In genomic region chr6:20234136-20234535, GRCh38 we compare ENCODE assay signal across 19 cellular contexts. TPM values are rescaled to one million over a fixed set of nuclear protein-coding genes. Genes with fewer than 3 reads are reported as not detected.
DNase-seq lines count a peak whose midpoint lies in the region; ATAC-seq and TF ChIP-seq lines count a peak whose summit lies in the region.
"Had no signal": no experiment of that assay in that cellular context is flagged by ENCODE, and none has a peak within 500 bp of the region (broad histone marks: within the 10 kb centered on the region; RNA-seq: fewer than 3 reads in every experiment).

No MANE protein-coding gene starts in this region.

- DNase-seq in AG20443 (ENCODE audit: low spot score) (peak; percentile 34), Karpas-422 (peak; percentile 9), fibroblast of gingiva (ENCODE audit: low read depth) (peak; percentile 18), sciatic nerve (ENCODE audit: low spot score) (no peak), D341Med (ENCODE audit: low spot score) (no peak), esophagus squamous epithelium (lab: John Stamatoyannopoulos, UW) (no peak)
- DNase-seq: 8988T; BE2C; C1 segment of cervical spinal cord; Caco-2; CD4-positive, CD25-positive, alpha-beta regulatory T cell; CD8-positive, alpha-beta memory T cell; DMS153; DMS79 treated with DMSO at 0.1 percent for 48 hours; GM23248; KG1 had no signal

- no peaks in the 10 kb centered on the region for H3K79me2 ChIP-seq in Karpas-422 (ENCODE audit: low read length)

- H3K27me3 ChIP-seq in Karpas-422 (ENCODE audit: low read length), result no peaks in the 10 kb centered on the region
- H3K27me3 ChIP-seq in esophagus squamous epithelium, result no peaks in the 10 kb centered on the region

- H3K4me3 ChIP-seq in Karpas-422 (ENCODE audit: low read length) (no peak overlapping the region), esophagus squamous epithelium (no peak overlapping the region)
- H3K4me3 ChIP-seq: GM23248, HAP-1 had no signal

- intact Hi-C loops in sciatic nerve (cut with DNase I), result no loop called here
- intact Hi-C loops in esophagus squamous epithelium (cut with DNase I), result no loop called here

- no peak overlapping the region for H3K4me2 ChIP-seq in Karpas-422 (ENCODE audit: low read depth, low read length, poor library complexity, severe bottlenecking)

- no peaks in the 10 kb centered on the region for H3K4me1 ChIP-seq in Karpas-422 (ENCODE audit: low read length)
- H3K4me1 ChIP-seq in esophagus squamous epithelium, result peaks cover 0 to 18% (median 0%) of the 10 kb centered on the region in 3 donors
- H3K4me1 ChIP-seq: BE2C had no signal

- H4K20me1 ChIP-seq in Karpas-422 (ENCODE audit: insufficient read depth, low read depth, low read length), result no peaks in the 10 kb centered on the region

- no peak overlapping the region for H2AFZ ChIP-seq in Karpas-422 (ENCODE audit: low read length)
- H2AFZ ChIP-seq: GM23248 had no signal

- WGBS in esophagus squamous epithelium, 2 donors, result 68 to 88% methylated on average over 6 to 7 of the region's 7 CpGs

- no peak overlapping the region for H3K9ac ChIP-seq in Karpas-422 (ENCODE audit: low read length)
- H3K9ac ChIP-seq: GM23248 had no signal

- no peak for TF ChIP-seq POLR2A in esophagus squamous epithelium (IDR thresholded peaks at IDR 0.05)

- no peaks in the 10 kb centered on the region for H3K9me2 ChIP-seq in Karpas-422 (replicated peaks; ENCODE audit: insufficient read depth, low read length)

- H3K27ac ChIP-seq in Karpas-422 (ENCODE audit: low read length) (no peak overlapping the region), esophagus squamous epithelium (no peak overlapping the region)
- H3K27ac ChIP-seq: GM23248 had no signal

- H3K9me3 ChIP-seq in Karpas-422 (ENCODE audit: low read length), result no peaks in the 10 kb centered on the region
- no peaks in the 10 kb centered on the region for H3K9me3 ChIP-seq in esophagus squamous epithelium
- H3K9me3 ChIP-seq: BE2C, Caco-2, HAP-1 had no signal

- TF ChIP-seq CTCF in esophagus squamous epithelium (IDR thresholded peaks at IDR 0.05), result no peak

- no peaks in the 10 kb centered on the region for H3K36me3 ChIP-seq in Karpas-422 (ENCODE audit: insufficient read depth, low read length)
- no peaks in the 10 kb centered on the region for H3K36me3 ChIP-seq in esophagus squamous epithelium
- H3K36me3 ChIP-seq: BE2C, HAP-1 had no signal

- peak; percentile 84 for ATAC-seq in sciatic nerve
- no peak for ATAC-seq in GM19467 (IDR thresholded peaks at IDR 0.05; ENCODE audit: unreplicated experiment)
- ATAC-seq: HepG2 had no signal

RNA-seq across cellular contexts. Expression of gene MBOAT1, which starts 21.9 kb away (rescaled TPM):
- not detected in 2 replicates for total RNA-seq in Karpas-422 (2014; rRNA removed; shearing (Covaris generic); ENCODE audit: low replicate concordance)
- total RNA-seq in sciatic nerve (37.9 TPM), esophagus squamous epithelium (10 to 100 TPM in 3 of 4 donors, 1 to 10 TPM in 1; 5.2 to 12.8 (median 12.0) TPM)
- total RNA-seq: HepG2 had no signal

Comparison
In these comparisons a context has a peak if more than half of its experiments do, and no peak if none do; other contexts are left out.
1. DNase-seq: peak in AG20443 (single experiment), Karpas-422 (single experiment) and fibroblast of gingiva (single experiment); none in sciatic nerve (single experiment), D341Med (single experiment) and esophagus squamous epithelium (single experiment).